9 cellular contexts compared by ENCODE assay signal in the genomic region with DNA sequence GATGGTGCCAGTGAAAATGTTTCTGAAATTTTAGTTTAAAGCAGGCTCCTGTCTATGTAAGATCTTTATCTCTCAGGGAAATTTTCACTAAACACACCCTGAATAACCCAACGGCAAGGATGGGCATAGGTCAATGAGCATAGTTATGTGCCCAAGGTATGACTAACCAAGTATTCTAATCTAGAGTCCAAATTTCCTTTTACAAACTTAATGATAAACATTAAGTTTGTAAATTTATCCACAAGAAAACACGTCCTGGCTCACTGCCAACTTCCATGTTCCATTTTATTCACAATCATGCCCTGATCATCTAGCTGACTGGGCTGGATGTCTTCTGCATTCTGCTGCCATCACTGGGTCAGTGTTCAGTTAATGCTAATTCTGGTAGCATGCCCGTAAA.
"Had no signal": no experiment of that assay in that cellular context is flagged by ENCODE, and none has a peak within 500 bp of the region (broad histone marks: within the 10 kb centered on the region; RNA-seq: fewer than 3 reads in every experiment).

No MANE protein-coding gene starts in this region.

- H3K36me3 ChIP-seq: adrenal gland, gastrocnemius medialis, ovary had no signal

- H3K27me3 ChIP-seq: adrenal gland, gastrocnemius medialis, heart right ventricle, ovary had no signal

- H3K9me3 ChIP-seq: adrenal gland, gastrocnemius medialis, heart right ventricle, ovary had no signal

- H3K4me2 ChIP-seq: smooth muscle cell had no signal

- DNase-seq: activated CD4-positive, alpha-beta T cell treated with anti-CD3 and anti-CD28 coated beads, Interleukin-2, amount 10 ng/mL, durations not matched to agents 24 days and 14 days; activated naive CD4-positive, alpha-beta T cell treated with anti-CD3 and anti-CD28 coated beads, Interleukin-2, amount 10 ng/mL, durations not matched to agents 7 days and 5 days; effector memory CD4-positive, alpha-beta T cell; gastrocnemius medialis had no signal

- H3K4me3 ChIP-seq: adrenal gland, gastrocnemius medialis, heart right ventricle, ovary, smooth muscle cell had no signal

- H3K27ac ChIP-seq: epithelial cell of prostate, gastrocnemius medialis, ovary had no signal
